27 cellular contexts compared by ENCODE assay signal in the genomic region with DNA sequence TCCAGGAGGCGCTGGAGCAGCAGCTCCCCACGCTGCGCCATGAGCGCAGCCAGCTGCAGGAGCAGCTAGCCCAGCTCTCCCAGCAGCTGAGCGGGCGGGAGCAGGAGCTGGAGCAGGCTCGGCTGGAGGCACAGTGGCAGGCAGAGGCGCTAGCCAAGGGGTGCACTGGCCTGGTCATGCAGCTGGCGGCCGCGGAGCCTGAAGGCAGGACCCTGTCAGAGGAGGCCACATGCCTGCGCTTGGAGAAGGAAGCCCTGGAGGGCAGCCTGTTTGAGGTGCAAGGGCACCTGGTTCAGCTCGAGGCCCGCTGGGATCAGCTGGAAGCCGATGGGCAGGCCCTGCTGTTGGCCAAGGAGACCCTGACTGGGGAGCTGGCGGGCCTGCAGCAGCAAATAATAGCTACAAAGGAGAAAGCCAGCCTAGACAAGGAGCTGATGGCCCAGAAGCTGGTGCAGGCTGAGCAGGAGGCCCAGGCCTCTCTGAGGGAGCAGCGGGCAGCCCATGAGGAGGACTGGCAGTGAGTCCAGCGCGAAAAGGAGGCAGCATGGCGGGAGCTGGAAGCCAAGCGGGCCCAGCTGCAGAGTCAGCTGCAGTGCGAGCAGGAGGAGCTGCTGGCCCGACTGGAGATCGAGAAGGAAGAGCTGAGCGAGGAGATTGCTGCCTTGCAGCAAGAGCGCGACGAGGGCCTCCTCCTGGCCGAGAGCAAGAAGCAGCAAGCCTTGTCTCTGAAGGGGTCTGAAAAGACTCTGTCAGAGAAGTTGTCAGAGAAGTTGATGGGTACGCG.
"Had no signal": no experiment of that assay in that cellular context is flagged by ENCODE, and none has a peak within 500 bp of the region (broad histone marks: within the 10 kb centered on the region; RNA-seq: fewer than 3 reads in every experiment).

No MANE protein-coding gene starts in this region.

- H3K4me3 Mint-ChIP-seq: nephron; neural progenitor cell; stimulated activated effector memory CD8-positive, alpha-beta T cell treated with anti-CD3 and anti-CD28 coated beads, Interleukin-12 subunit alpha, Interleukin-12 subunit beta, amount 100 ng/mL, for 72 hours; stimulated activated naive B cell treated with anti-CD40 and anti-IgM and Interleukin-4, amounts not matched to agents 10 μg/mL and 1 μg/mL and 100 μg/mL, for 72 hours; stimulated activated naive CD8-positive, alpha-beta T cell treated with anti-CD3 and anti-CD28 coated beads, Interleukin-15, Interleukin-2, amounts not matched to agents 100 ng/mL and 50 ng/mL, for 24 hours had no signal

- H3K4me1 ChIP-seq: neural progenitor cell, parathyroid adenoma, psoas muscle, right lobe of liver, sigmoid colon, stomach, thyroid gland, tibial nerve, upper lobe of left lung, vagina had no signal

- DNase-seq: occipital lobe; ovary; psoas muscle; right cardiac atrium; right lobe of liver; sigmoid colon; small intestine; stimulated activated CD4-positive, alpha-beta T cell treated with anti-CD3 and anti-CD28 coated beads, Interleukin-15, amount 100 ng/mL, for 24 hours; stimulated activated CD4-positive, alpha-beta T cell treated with anti-CD3 and anti-CD28 coated beads, Interleukin-2, amount 100 ng/mL, for 24 hours; stimulated activated CD4-positive, alpha-beta T cell treated with anti-CD3 and anti-CD28 coated beads, Interleukin-2, amount 100 ng/mL, for 48 hours; stimulated activated CD4-positive, alpha-beta T cell treated with anti-CD3 and anti-CD28 coated beads, Interleukin-4, amount 100 ng/mL, for 24 hours; stimulated activated naive B cell treated with anti-CD40 and anti-IgM and Interleukin-4, amounts not matched to agents 10 μg/mL and 1 μg/mL and 100 μg/mL, for 72 hours; stimulated activated naive CD4-positive, alpha-beta T cell treated with Interleukin-2 at 50 U/mL for 16 hours; stomach; thyroid gland; trophoblast cell had no signal

- ATAC-seq: psoas muscle; right cardiac atrium; right lobe of liver; stimulated activated effector memory CD8-positive, alpha-beta T cell treated with anti-CD3 and anti-CD28 coated beads, Interleukin-12 subunit alpha, Interleukin-12 subunit beta, amount 100 ng/mL, for 72 hours; stimulated activated naive B cell treated with anti-CD40 and anti-IgM and Interleukin-4, amounts not matched to agents 10 μg/mL and 1 μg/mL and 100 μg/mL, for 72 hours had no signal

- H3K27ac ChIP-seq: neural progenitor cell, ovary, parathyroid adenoma, psoas muscle, right lobe of liver, sigmoid colon, stomach, thoracic aorta, thyroid gland, tibial nerve, upper lobe of left lung, vagina had no signal

- FAIRE-seq: small intestine, urothelium cell line had no signal

- H3K9ac ChIP-seq: neural progenitor cell, parathyroid adenoma had no signal

- H3K36me3 Mint-ChIP-seq: neural progenitor cell; stimulated activated effector memory CD8-positive, alpha-beta T cell treated with anti-CD3 and anti-CD28 coated beads, Interleukin-12 subunit alpha, Interleukin-12 subunit beta, amount 100 ng/mL, for 72 hours; stimulated activated naive B cell treated with anti-CD40 and anti-IgM and Interleukin-4, amounts not matched to agents 10 μg/mL and 1 μg/mL and 100 μg/mL, for 72 hours had no signal

- H3K9me3 ChIP-seq: psoas muscle, right lobe of liver, sigmoid colon, thoracic aorta, thyroid gland, tibial nerve, upper lobe of left lung, vagina had no signal

- H3K27me3 ChIP-seq: neural progenitor cell, ovary, right lobe of liver, sigmoid colon, stomach, thyroid gland, tibial nerve, upper lobe of left lung, vagina had no signal

- H3K27ac Mint-ChIP-seq: nephron; neural progenitor cell; progenitor cell of endocrine pancreas; stimulated activated effector memory CD8-positive, alpha-beta T cell treated with anti-CD3 and anti-CD28 coated beads, Interleukin-12 subunit alpha, Interleukin-12 subunit beta, amount 100 ng/mL, for 72 hours; stimulated activated naive B cell treated with anti-CD40 and anti-IgM and Interleukin-4, amounts not matched to agents 10 μg/mL and 1 μg/mL and 100 μg/mL, for 72 hours; stimulated activated naive CD8-positive, alpha-beta T cell treated with anti-CD3 and anti-CD28 coated beads, Interleukin-15, Interleukin-2, amounts not matched to agents 100 ng/mL and 50 ng/mL, for 24 hours had no signal

- H3K9me3 Mint-ChIP-seq: stimulated activated naive CD8-positive, alpha-beta T cell treated with anti-CD3 and anti-CD28 coated beads, Interleukin-15, Interleukin-2, amounts not matched to agents 100 ng/mL and 50 ng/mL, for 24 hours had no signal

- H3K4me1 Mint-ChIP-seq: nephron; neural progenitor cell; stimulated activated naive B cell treated with anti-CD40 and anti-IgM and Interleukin-4, amounts not matched to agents 10 μg/mL and 1 μg/mL and 100 μg/mL, for 72 hours had no signal

- H3K36me3 ChIP-seq: neural progenitor cell, ovary, right lobe of liver, sigmoid colon, stomach, thoracic aorta, thyroid gland, tibial nerve, upper lobe of left lung, vagina had no signal

- H3K4me3 ChIP-seq: neural progenitor cell, ovary, psoas muscle, right lobe of liver, sigmoid colon, stomach, thoracic aorta, thyroid gland, tibial nerve, upper lobe of left lung, vagina had no signal
